Comparison of ENCODE assay signal across 20 cellular contexts in genomic region chr10:98371421-98371820, GRCh38. TPM values are rescaled to one million over a fixed set of nuclear protein-coding genes. Genes with fewer than 3 reads are reported as not detected.
DNase-seq lines count a peak whose midpoint lies in the region; ATAC-seq lines count a peak whose summit lies in the region.
"Had no signal": no experiment of that assay in that cellular context is flagged by ENCODE, and none has a peak within 500 bp of the region (broad histone marks: within the 10 kb centered on the region; RNA-seq: fewer than 3 reads in every experiment).

No MANE protein-coding gene starts in this region.

- ATAC-seq in Right ventricle myocardium superior (ENCODE audit: poor library complexity) (peak; percentile 32), left cardiac atrium (no peak), GM19397 (IDR thresholded peaks at IDR 0.05; ENCODE audit: unreplicated experiment) (no peak)
- ATAC-seq: K562, T-cell had no signal

- H3K4me3 ChIP-seq in subcutaneous abdominal adipose tissue (ENCODE audit: low read depth in 1 of 5, low read length in 5 of 5): peak overlapping the region in 3 of 5 donors; percentile 9 to 29 (median 13)
- H3K4me3 ChIP-seq: K562, MG63, SJCRH30 had no signal

- H3K36me3 ChIP-seq in subcutaneous abdominal adipose tissue (ENCODE audit: control insufficient read depth in 5 of 5, insufficient read depth in 5 of 5, low read length in 5 of 5): no peaks in the 10 kb centered on the region
- H3K36me3 ChIP-seq: MG63, SJCRH30 had no signal

- H3K27me3 ChIP-seq in subcutaneous abdominal adipose tissue (ENCODE audit: control insufficient read depth in 5 of 5, insufficient read depth in 4 of 5, low read length in 5 of 5): no peaks in the 10 kb centered on the region
- H3K27me3 ChIP-seq: MG63 had no signal

- intact Hi-C loops in Right ventricle myocardium superior (cut with DNase I): no loop called here
- intact Hi-C loops in left cardiac atrium (cut with DNase I): no loop called here

- H3K27ac ChIP-seq in subcutaneous abdominal adipose tissue (ENCODE audit: low read depth, low read length): peak overlapping the region; percentile 11
- H3K27ac ChIP-seq: RWPE1, SJCRH30 had no signal

- H3K9ac ChIP-seq in subcutaneous abdominal adipose tissue (ENCODE audit: low read length in 5 of 5): no peak overlapping the region

- no peak for DNase-seq in Right ventricle myocardium superior
- no peak for DNase-seq in left cardiac atrium
- peak; percentile 63 for DNase-seq in DMS53 (lab: John Stamatoyannopoulos, UW)
- peak; percentile 52 for DNase-seq in SHP77 treated with DMSO at 0.1 percent for 48 hours (lab: John Stamatoyannopoulos, UW)
- no peak for DNase-seq in AG20443 (ENCODE audit: low spot score)
- DNase-seq: Caco-2; CD4-positive, alpha-beta memory T cell; EL; MG63; NCI-H146; NCI-H2029; NCI-H2171; NCI-H446; NCI-H69; SJCRH30; T-cell had no signal

- peaks cover 3 to 30% (median 15%) of the 10 kb centered on the region in 5 donors for H3K4me1 ChIP-seq in subcutaneous abdominal adipose tissue (ENCODE audit: control insufficient read depth in 5 of 5, insufficient read depth in 5 of 5, low read length in 5 of 5)
- H3K4me1 ChIP-seq: Caco-2, SJCRH30 had no signal

- no peaks in the 10 kb centered on the region for H3K9me3 ChIP-seq in subcutaneous abdominal adipose tissue (ENCODE audit: control insufficient read depth in 5 of 5, low read length in 5 of 5)
- H3K9me3 ChIP-seq: Caco-2, MG63 had no signal

RNA-seq across cellular contexts. Expression of gene PYROXD2, which starts 43.6 kb away (rescaled TPM):
- total RNA-seq in Right ventricle myocardium superior: 8.4 TPM
- 1 to 10 TPM; 6.1 to 6.6 TPM for total RNA-seq in left cardiac atrium

Comparison
In these comparisons a context has a peak if more than half of its experiments do, and no peak if none do; other contexts are left out.
1. DNase-seq: peak in DMS53 (single experiment) and SHP77 treated with DMSO at 0.1 percent for 48 hours (single experiment); none in Right ventricle myocardium superior (single experiment), left cardiac atrium (single experiment) and AG20443 (single experiment).